In the genomic region with DNA sequence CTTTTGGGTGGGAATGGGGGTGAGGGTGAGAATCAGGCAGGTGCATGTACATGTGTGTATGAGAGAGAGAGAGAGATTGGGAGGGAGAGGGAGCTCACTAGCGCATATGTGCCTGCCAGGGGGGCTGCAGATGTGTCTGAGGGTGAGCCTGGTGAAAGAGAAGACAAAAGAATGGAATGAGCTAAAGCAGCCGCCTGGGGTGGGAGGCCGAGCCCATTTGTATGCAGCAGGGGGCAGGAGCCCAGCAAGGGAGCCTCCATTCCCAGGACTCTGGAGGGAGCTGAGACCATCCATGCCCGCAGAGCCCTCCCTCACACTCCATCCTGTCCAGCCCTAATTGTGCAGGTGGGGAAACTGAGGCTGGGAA, we compare ENCODE assay signal across 21 cellular contexts.
DNase-seq lines count a peak whose midpoint lies in the region; ATAC-seq and TF ChIP-seq lines count a peak whose summit lies in the region.
"Had no signal": no experiment of that assay in that cellular context is flagged by ENCODE, and none has a peak within 500 bp of the region (broad histone marks: within the 10 kb centered on the region; RNA-seq: fewer than 3 reads in every experiment).

No MANE protein-coding gene starts in this region.

- DNase-seq in GM23338 (ENCODE audit: low spot score) (peak; percentile 54), NCI-H1092 (lab: John Stamatoyannopoulos, UW) (peak; percentile 37), neuronal stem cell (ENCODE audit: low spot score) (no peak), endothelial cell (ENCODE audit: low spot score) (no peak), erythroblast (lab: John Stamatoyannopoulos, UW) (no peak)
- no peak for DNase-seq in activated T-cell treated with anti-CD3 and anti-CD28 coated beads, Interleukin-2, amount 50 U/mL, for 72 hours
- DNase-seq: activated CD4-positive, alpha-beta T cell treated with anti-CD3 and anti-CD28 coated beads, Interleukin-2, amount 10 ng/mL, durations not matched to agents 7 days and 5 days; foreskin fibroblast; heart right ventricle; naive B cell; NCI-H1105; NCI-H774; stimulated activated CD4-positive, alpha-beta T cell treated with anti-CD3 and anti-CD28 coated beads, Interleukin-4, amount 100 ng/mL, for 24 hours; stimulated activated naive CD4-positive, alpha-beta T cell treated with Interleukin-2 at 50 U/mL for 16 hours; T-helper 9 cell; WERI-Rb-1 had no signal

- H2BK15ac ChIP-seq in neuronal stem cell (ENCODE audit: low read length) = no peak overlapping the region

- H3K27ac Mint-ChIP-seq in GM23338 = no peak overlapping the region
- no peak overlapping the region for H3K27ac Mint-ChIP-seq in endothelial cell (ENCODE audit: unreplicated experiment)
- no peak overlapping the region for H3K27ac Mint-ChIP-seq in activated T-cell treated with anti-CD3 and anti-CD28 coated beads, Interleukin-2, amount 50 U/mL, for 72 hours
- H3K27ac Mint-ChIP-seq: activated CD4-positive, alpha-beta T cell treated with anti-CD3 and anti-CD28 coated beads, Interleukin-2, amount 10 ng/mL, durations not matched to agents 7 days and 5 days; activated naive CD4-positive, alpha-beta T cell treated with anti-CD3 and anti-CD28 coated beads, Interleukin-2, amount 50 U/mL, for 24 hours had no signal

- H3F3A ChIP-seq in GM23338 (replicated peaks; ENCODE audit: low read depth) = no peaks in the 10 kb centered on the region

- TF ChIP-seq POLR2A in erythroblast (IDR thresholded peaks at IDR 0.05; ENCODE audit: low read length) = no peak

- H3K27me3 Mint-ChIP-seq in GM23338 (ENCODE audit: insufficient read depth, low read depth, poor library complexity) = peaks cover 17% of the 10 kb centered on the region
- H3K27me3 Mint-ChIP-seq in endothelial cell (ENCODE audit: unreplicated experiment) = peaks cover 11% of the 10 kb centered on the region
- H3K27me3 Mint-ChIP-seq in activated T-cell treated with anti-CD3 and anti-CD28 coated beads, Interleukin-2, amount 50 U/mL, for 72 hours (ENCODE audit: low read depth) = no peaks in the 10 kb centered on the region
- H3K27me3 Mint-ChIP-seq: activated CD4-positive, alpha-beta T cell treated with anti-CD3 and anti-CD28 coated beads, Interleukin-2, amount 10 ng/mL, durations not matched to agents 7 days and 5 days; activated naive CD4-positive, alpha-beta T cell treated with anti-CD3 and anti-CD28 coated beads, Interleukin-2, amount 50 U/mL, for 24 hours had no signal

- H3K23ac ChIP-seq in neuronal stem cell (ENCODE audit: low read depth, low read length, poor library complexity) = no peak overlapping the region

- H2AK5ac ChIP-seq in neuronal stem cell (ENCODE audit: low read depth, low read length) = no peak overlapping the region

- H3K4me3 ChIP-seq in GM23338 (no peak overlapping the region), neuronal stem cell (ENCODE audit: low read length in 2 of 2) (no peak overlapping the region)
- H3K4me3 ChIP-seq: HAP-1, heart right ventricle had no signal

- no peak overlapping the region for H4K91ac ChIP-seq in neuronal stem cell (ENCODE audit: low read depth, low read length, poor library complexity)

- ATAC-seq in GM23338 = peak; percentile 63
- no peak for ATAC-seq in activated T-cell treated with anti-CD3 and anti-CD28 coated beads, Interleukin-2, amount 50 U/mL, for 72 hours (replicated peaks in 1 of 2)
- ATAC-seq: heart right ventricle, left lobe of liver, Right ventricle myocardium inferior had no signal

- no peaks in the 10 kb centered on the region for H3K9me2 ChIP-seq in GM23338 (ENCODE audit: insufficient read depth)

- H2BK12ac ChIP-seq in neuronal stem cell (ENCODE audit: low read length) = no peak overlapping the region

- no peak overlapping the region for H3K14ac ChIP-seq in neuronal stem cell (ENCODE audit: low read length)

- no peak overlapping the region for H4K8ac ChIP-seq in neuronal stem cell (ENCODE audit: low read depth, low read length)

- H3K4me1 Mint-ChIP-seq in GM23338 = peaks cover 36% of the 10 kb centered on the region
- no peaks in the 10 kb centered on the region for H3K4me1 Mint-ChIP-seq in endothelial cell (ENCODE audit: unreplicated experiment)
- H3K4me1 Mint-ChIP-seq in activated T-cell treated with anti-CD3 and anti-CD28 coated beads, Interleukin-2, amount 50 U/mL, for 72 hours (ENCODE audit: low read depth) = no peaks in the 10 kb centered on the region
- H3K4me1 Mint-ChIP-seq: activated CD4-positive, alpha-beta T cell treated with anti-CD3 and anti-CD28 coated beads, Interleukin-2, amount 10 ng/mL, durations not matched to agents 7 days and 5 days; activated naive CD4-positive, alpha-beta T cell treated with anti-CD3 and anti-CD28 coated beads, Interleukin-2, amount 50 U/mL, for 24 hours had no signal

- no peak overlapping the region for H3K4ac ChIP-seq in neuronal stem cell (ENCODE audit: low read length)

- H3K4me2 ChIP-seq in GM23338 (peak overlapping the region; percentile 67), neuronal stem cell (ENCODE audit: insufficient read depth, low read length, poor library complexity, severe bottlenecking) (no peak overlapping the region)

- no CpG with 5 or more reads among the region's 4 CpGs for WGBS in neuronal stem cell (ENCODE audit: extremely low coverage in 2 of 2, insufficient read length in 2 of 2, insufficient replicate concordance in 1 of 2), 2 donors

- no peaks in the 10 kb centered on the region for H3K79me2 ChIP-seq in GM23338 (replicated peaks; ENCODE audit: insufficient read depth)

- H3K79me1 ChIP-seq in neuronal stem cell (ENCODE audit: low read depth, low read length) = peaks cover 2% of the 10 kb centered on the region

- peak in 1 of 2 experiments; percentile 11; a peak in 1 of 4 replicates for TF ChIP-seq CTCF in GM23338 (conservative IDR thresholded peaks at IDR 0.05; ENCODE audit: low read depth in 2 of 2)
- TF ChIP-seq CTCF in endothelial cell (IDR thresholded peaks at IDR 0.05; ENCODE audit: unreplicated experiment) = no peak

- H3K36me3 ChIP-seq in GM23338 (ENCODE audit: insufficient read depth) (no peaks in the 10 kb centered on the region), neuronal stem cell (replicated peaks in 1 of 2; ENCODE audit: control insufficient read depth in 2 of 2, insufficient read depth in 2 of 2, low read length in 2 of 2) (no peaks in the 10 kb centered on the region)
- H3K36me3 ChIP-seq: HAP-1, heart right ventricle, WERI-Rb-1 had no signal

- H3K27ac ChIP-seq in GM23338 (ENCODE audit: low read depth) (no peak overlapping the region), cingulate gyrus (ENCODE audit: low read depth, low read length) (peak overlapping the region; percentile 98), neuronal stem cell (replicated peaks; ENCODE audit: low read length) (no peak overlapping the region)
- H3K27ac ChIP-seq: heart right ventricle, WERI-Rb-1 had no signal

- H3K9ac ChIP-seq in neuronal stem cell (ENCODE audit: low read depth, low read length, poor library complexity) = no peak overlapping the region

- H2BK120ac ChIP-seq in neuronal stem cell (ENCODE audit: low read depth, low read length) = no peak overlapping the region

- H3K9me3 Mint-ChIP-seq in GM23338 (no peaks in the 10 kb centered on the region), endothelial cell (ENCODE audit: unreplicated experiment) (no peaks in the 10 kb centered on the region)
- H3K9me3 Mint-ChIP-seq in activated T-cell treated with anti-CD3 and anti-CD28 coated beads, Interleukin-2, amount 50 U/mL, for 72 hours = no peaks in the 10 kb centered on the region
- H3K9me3 Mint-ChIP-seq: activated CD4-positive, alpha-beta T cell treated with anti-CD3 and anti-CD28 coated beads, Interleukin-2, amount 10 ng/mL, durations not matched to agents 7 days and 5 days; activated naive CD4-positive, alpha-beta T cell treated with anti-CD3 and anti-CD28 coated beads, Interleukin-2, amount 50 U/mL, for 24 hours; naive B cell had no signal

- H4K20me1 ChIP-seq in GM23338 (replicated peaks; ENCODE audit: insufficient read depth) = no peaks in the 10 kb centered on the region

- H3K27me3 ChIP-seq in GM23338 (ENCODE audit: insufficient read depth) (no peaks in the 10 kb centered on the region), neuronal stem cell (ENCODE audit: control insufficient read depth in 3 of 3, insufficient read depth in 3 of 3, low read depth in 1 of 3, low read length in 3 of 3) (peaks cover 0 to 8% (median 0%) of the 10 kb centered on the region in 3 experiments)

- no peaks in the 10 kb centered on the region for H3K36me3 Mint-ChIP-seq in GM23338 (ENCODE audit: low read depth)
- H3K36me3 Mint-ChIP-seq in endothelial cell (ENCODE audit: low read depth, unreplicated experiment) = no peaks in the 10 kb centered on the region
- H3K36me3 Mint-ChIP-seq in activated T-cell treated with anti-CD3 and anti-CD28 coated beads, Interleukin-2, amount 50 U/mL, for 72 hours (ENCODE audit: insufficient read depth in 2 of 2) = no peaks in the 10 kb centered on the region
- H3K36me3 Mint-ChIP-seq: activated naive CD4-positive, alpha-beta T cell treated with anti-CD3 and anti-CD28 coated beads, Interleukin-2, amount 50 U/mL, for 24 hours; naive B cell had no signal

- peak overlapping the region; percentile 3; the same call in 1 of the 3 replicates for H3K4me3 Mint-ChIP-seq in GM23338
- no peak overlapping the region for H3K4me3 Mint-ChIP-seq in endothelial cell (ENCODE audit: unreplicated experiment)
- no peak overlapping the region for H3K4me3 Mint-ChIP-seq in activated T-cell treated with anti-CD3 and anti-CD28 coated beads, Interleukin-2, amount 50 U/mL, for 72 hours
- H3K4me3 Mint-ChIP-seq: activated CD4-positive, alpha-beta T cell treated with anti-CD3 and anti-CD28 coated beads, Interleukin-2, amount 10 ng/mL, durations not matched to agents 7 days and 5 days; activated naive CD4-positive, alpha-beta T cell treated with anti-CD3 and anti-CD28 coated beads, Interleukin-2, amount 50 U/mL, for 24 hours; naive B cell had no signal

- H2AFZ ChIP-seq in GM23338 (no peak overlapping the region), neuronal stem cell (ENCODE audit: low read length) (no peak overlapping the region)

- H2BK5ac ChIP-seq in neuronal stem cell (ENCODE audit: low read length) = no peak overlapping the region

- peak overlapping the region; percentile 0 for H3K18ac ChIP-seq in neuronal stem cell (ENCODE audit: low read length)

- H3K4me1 ChIP-seq in GM23338 (ENCODE audit: insufficient read depth) = peaks cover 21% of the 10 kb centered on the region
- peaks cover 48 to 53% of the 10 kb centered on the region in 2 donors for H3K4me1 ChIP-seq in neuronal stem cell (ENCODE audit: control insufficient read depth in 2 of 2, insufficient read depth in 1 of 2, low read depth in 1 of 2, low read length in 2 of 2)
- H3K4me1 ChIP-seq: HAP-1 had no signal

- H3K9me3 ChIP-seq in neuronal stem cell (replicated peaks in 1 of 2; ENCODE audit: control insufficient read depth in 2 of 2, insufficient read depth in 1 of 2, low read depth in 1 of 2, low read length in 2 of 2) = no peaks in the 10 kb centered on the region
- H3K9me3 ChIP-seq: HAP-1, heart right ventricle had no signal

TF ChIP-seq in GM23338, 12 proteins besides CTCF, POLR2A, EP300 and RAD21 (continues in another document):
- TF ChIP-seq POLR2AphosphoS5 (IDR thresholded peaks at IDR 0.05; ENCODE audit: low read depth) = no peak
- TF ChIP-seq EZH2phosphoT487 (IDR thresholded peaks at IDR 0.05; ENCODE audit: unreplicated experiment) = no peak
- no peak for TF ChIP-seq NANOG (IDR thresholded peaks at IDR 0.05; ENCODE audit: borderline replicate concordance)

Comparison
In these comparisons a context has a peak if more than half of its experiments do, and no peak if none do; other contexts are left out.
1. DNase-seq: peak in GM23338 (single experiment) and NCI-H1092 (single experiment); none in neuronal stem cell (single experiment), endothelial cell (single experiment), activated T-cell treated with anti-CD3 and anti-CD28 coated beads, Interleukin-2, amount 50 U/mL, for 72 hours (0 of 2) and erythroblast (0 of 2).